17 cellular contexts compared by ENCODE assay signal in genomic region chr1:97163591-97164275, GRCh38.
DNase-seq lines count a peak whose midpoint lies in the region; ATAC-seq and TF ChIP-seq lines count a peak whose summit lies in the region.
"Had no signal": no experiment of that assay in that cellular context is flagged by ENCODE, and none has a peak within 500 bp of the region (broad histone marks: within the 10 kb centered on the region; RNA-seq: fewer than 3 reads in every experiment).

No MANE protein-coding gene starts in this region.

- no peak overlapping the region for H3K4me2 ChIP-seq in PC-9

- no peaks in the 10 kb centered on the region for H3K4me1 Mint-ChIP-seq in Caco-2 (ENCODE audit: low read depth, unreplicated experiment)

- H3K27me3 Mint-ChIP-seq in Caco-2 (ENCODE audit: insufficient read depth, unreplicated experiment) = no peaks in the 10 kb centered on the region
- H3K27me3 Mint-ChIP-seq: activated naive CD4-positive, alpha-beta T cell treated with anti-CD3 and anti-CD28 coated beads, Interleukin-2, amount 10 ng/mL, durations not matched to agents 7 days and 5 days had no signal

- H3K27me3 ChIP-seq in Caco-2 (replicated peaks; ENCODE audit: control insufficient read depth, insufficient read depth, low read length) (no peaks in the 10 kb centered on the region), transverse colon (no peaks in the 10 kb centered on the region), PC-9 (ENCODE audit: insufficient read depth, low read depth) (no peaks in the 10 kb centered on the region)
- H3K27me3 ChIP-seq: cardiac muscle cell, suprapubic skin had no signal

- peak; percentile 35 for ATAC-seq in GM18868 (IDR thresholded peaks at IDR 0.05; ENCODE audit: unreplicated experiment)
- peak; percentile 48 for ATAC-seq in GM21723 (IDR thresholded peaks at IDR 0.05; ENCODE audit: unreplicated experiment)
- peak; percentile 68 for ATAC-seq in HG03175 (IDR thresholded peaks at IDR 0.05; ENCODE audit: unreplicated experiment)
- ATAC-seq: CD8-positive, alpha-beta T cell; sciatic nerve had no signal

- no peak overlapping the region for H3K4me3 ChIP-seq in Caco-2 (ENCODE audit: low read depth, low read length)
- no peak overlapping the region for H3K4me3 ChIP-seq in transverse colon
- no peak overlapping the region for H3K4me3 ChIP-seq in PC-9
- H3K4me3 ChIP-seq: cardiac muscle cell, suprapubic skin had no signal

- in situ Hi-C loops in transverse colon (cut with MboI; ENCODE audit: low pct_ligation_motif_present in 1 of 4, low pct_unique_long_range_greater_than_20kb in 1 of 4, low sequenced_read_pairs in 3 of 4) = no loop called here

- DNase-seq in fibroblast of peridontal ligament (ENCODE audit: extremely low read depth) (peak; percentile 44), Caco-2 (no peak), transverse colon (no peak), RWPE1 (ENCODE audit: low spot score) (no peak), PC-9 (no peak)
- DNase-seq: activated naive CD4-positive, alpha-beta T cell treated with anti-CD3 and anti-CD28 coated beads, Interleukin-2, amount 10 ng/mL, durations not matched to agents 7 days and 5 days; CD8-positive, alpha-beta T cell; GF-D8; glutamatergic neuron; NCI-H226 had no signal

- no peak overlapping the region for H3K27ac Mint-ChIP-seq in Caco-2 (ENCODE audit: unreplicated experiment)
- H3K27ac Mint-ChIP-seq: activated naive CD4-positive, alpha-beta T cell treated with anti-CD3 and anti-CD28 coated beads, Interleukin-2, amount 10 ng/mL, durations not matched to agents 7 days and 5 days; CD8-positive, alpha-beta T cell; T-helper 2 cell treated with Interferon-gamma antibody and Interleukin-4, amounts not matched to agents 5 μg/mL and 100 μg/mL, for 36 hours had no signal

- WGBS in transverse colon (ENCODE audit: low coverage in 1 of 2), 2 donors = 75% methylated on average over 1 of the region's 1 CpG; no CpG with 5 or more reads in 1 of the 2 donors

- intact Hi-C loops in Caco-2 (cut with micrococcal nuclease; ENCODE audit: unreplicated experiment) (no loop called here), transverse colon (cut with DNase I; ENCODE audit: low total_unique reads) (no loop called here), PC-9 (cut with micrococcal nuclease; ENCODE audit: unreplicated experiment) (no loop called here)

- H3K36me3 ChIP-seq in Caco-2 (ENCODE audit: control insufficient read depth, insufficient read depth, low read length) (no peaks in the 10 kb centered on the region), transverse colon (no peaks in the 10 kb centered on the region), PC-9 (ENCODE audit: low read depth) (no peaks in the 10 kb centered on the region)
- H3K36me3 ChIP-seq: cardiac muscle cell, suprapubic skin had no signal

- H3K27ac ChIP-seq in transverse colon = no peak overlapping the region
- H3K27ac ChIP-seq in RWPE1 = no peak overlapping the region
- no peak overlapping the region for H3K27ac ChIP-seq in PC-9
- H3K27ac ChIP-seq: cardiac muscle cell, suprapubic skin had no signal

- no peak for TF ChIP-seq EP300 in transverse colon (IDR thresholded peaks at IDR 0.05; ENCODE audit: low read depth)

- H3K9me2 ChIP-seq in PC-9 (ENCODE audit: insufficient read depth) = no peaks in the 10 kb centered on the region

- CTCF ChIA-PET in Caco-2 (lab: Charles Lee) = no interaction called here
- CTCF ChIA-PET in RWPE1 (lab: Yijun Ruan, JAX) = no interaction called here
- CTCF ChIA-PET in PC-9 (lab: Charles Lee) = no interaction called here

- no peaks in the 10 kb centered on the region for H3K36me3 Mint-ChIP-seq in Caco-2 (ENCODE audit: insufficient read depth, unreplicated experiment)
- H3K36me3 Mint-ChIP-seq: activated naive CD4-positive, alpha-beta T cell treated with anti-CD3 and anti-CD28 coated beads, Interleukin-2, amount 10 ng/mL, durations not matched to agents 7 days and 5 days had no signal

- H3F3A ChIP-seq in PC-9 (ENCODE audit: insufficient read depth, low read depth) = no peaks in the 10 kb centered on the region

- no peaks in the 10 kb centered on the region for H3K79me2 ChIP-seq in PC-9 (ENCODE audit: low read depth)

- H3K9me3 ChIP-seq in Caco-2 (no peaks in the 10 kb centered on the region), transverse colon (no peaks in the 10 kb centered on the region), PC-9 (ENCODE audit: insufficient read depth, low read depth) (no peaks in the 10 kb centered on the region)
- H3K9me3 ChIP-seq: suprapubic skin had no signal

- H3K4me3 Mint-ChIP-seq in Caco-2 (ENCODE audit: unreplicated experiment) = no peak overlapping the region
- H3K4me3 Mint-ChIP-seq: activated naive CD4-positive, alpha-beta T cell treated with anti-CD3 and anti-CD28 coated beads, Interleukin-2, amount 10 ng/mL, durations not matched to agents 7 days and 5 days; CD8-positive, alpha-beta T cell; T-helper 2 cell treated with Interferon-gamma antibody and Interleukin-4, amounts not matched to agents 5 μg/mL and 100 μg/mL, for 36 hours had no signal

- POLR2A ChIA-PET in Caco-2 (lab: Charles Lee) (no interaction called here), RWPE1 (lab: Yijun Ruan, JAX; ENCODE audit: low non-redundant PET) (no interaction called here), PC-9 (lab: Charles Lee; ENCODE audit: unreplicated experiment) (no interaction called here)

- no peak for TF ChIP-seq POLR2A in transverse colon (IDR thresholded peaks at IDR 0.05)

- no peaks in the 10 kb centered on the region for H3K9me3 Mint-ChIP-seq in Caco-2 (ENCODE audit: unreplicated experiment)

- BruUV-seq in Caco-2 (replicated peaks; lab: Mats Ljungman, UMichigan) (no TSS peak), PC-9 (replicated peaks; lab: Mats Ljungman, UMichigan) (no TSS peak)

- H3K4me1 ChIP-seq in Caco-2 (no peaks in the 10 kb centered on the region), transverse colon (peaks cover 0 to 4% (median 0%) of the 10 kb centered on the region in 4 donors), PC-9 (replicated peaks; ENCODE audit: insufficient read depth) (no peaks in the 10 kb centered on the region)
- H3K4me1 ChIP-seq: suprapubic skin had no signal

- TF ChIP-seq CTCF in Caco-2 (IDR thresholded peaks at IDR 0.05; ENCODE audit: insufficient read depth in 1 of 2, low read depth in 1 of 2, low read length in 1 of 2, severe bottlenecking in 1 of 2, unreplicated experiment in 1 of 2) (no peak), transverse colon (IDR thresholded peaks at IDR 0.05) (no peak), RWPE1 (conservative IDR thresholded peaks at IDR 0.05; ENCODE audit: low read depth) (no peak), PC-9 (conservative IDR thresholded peaks at IDR 0.05) (no peak)

- no peaks in the 10 kb centered on the region for H4K20me1 ChIP-seq in PC-9 (ENCODE audit: insufficient read depth)

- H2AFZ ChIP-seq in PC-9 = no peak overlapping the region; the same call in 1 of the 2 replicates
